Comparison of ENCODE assay signal across 8 cellular contexts in genomic region chr21:29002442-29003144, GRCh38.
DNase-seq lines count a peak whose midpoint lies in the region; TF ChIP-seq lines count a peak whose summit lies in the region.

No MANE protein-coding gene starts in this region.

- no peak for TF ChIP-seq CTCF in GM20000 (IDR thresholded peaks at IDR 0.05; ENCODE audit: extremely low read depth, missing control alignments)

- no peaks in the 10 kb centered on the region for H3K27me3 ChIP-seq in effector memory CD4-positive, alpha-beta T cell (replicated peaks; ENCODE audit: control insufficient read depth, insufficient read depth, low read length, poor library complexity, severe bottlenecking)

- no peaks in the 10 kb centered on the region for H3K9me3 ChIP-seq in effector memory CD4-positive, alpha-beta T cell (ENCODE audit: control insufficient read depth, low read length)

- DNase-seq in COLO668 (lab: John Stamatoyannopoulos, UW; ENCODE audit: unreplicated experiment) (peak; percentile 98), GM20000 (ENCODE audit: low spot score) (peak; percentile 96), HS-5 (ENCODE audit: low read depth) (peak; percentile 80), medulla oblongata (ENCODE audit: extremely low spot score) (peak; percentile 97)
- peak; percentile 89 for DNase-seq in NK-92 treated with Interleukin-12 subunit alpha and Interleukin-12 subunit beta, amount 100 ng/mL, for 24 hours (lab: John Stamatoyannopoulos, UW)
- DNase-seq in activated CD8-positive, alpha-beta memory T cell treated with anti-CD3 and anti-CD28 coated beads for 4 hours (ENCODE audit: low read depth in 2 of 2): peak; percentile 87 to 93
- peak; percentile 88 to 94 (median 92) for DNase-seq in effector memory CD4-positive, alpha-beta T cell
- peak; percentile 87 to 92 (median 88) for DNase-seq in stimulated activated CD4-positive, alpha-beta T cell treated with anti-CD3 and anti-CD28 coated beads, TNF-alpha, amount 100 ng/mL, for 48 hours (ENCODE audit: low read depth in 3 of 3)

- peak overlapping the region; percentile 61 for H3K4me3 ChIP-seq in effector memory CD4-positive, alpha-beta T cell (ENCODE audit: insufficient read depth, low read depth, low read length, poor library complexity, severe bottlenecking)

- H3K4me1 ChIP-seq in effector memory CD4-positive, alpha-beta T cell (ENCODE audit: control insufficient read depth, insufficient read depth, low read length, poor library complexity, severe bottlenecking): peaks cover 4% of the 10 kb centered on the region

- peak overlapping the region; percentile 94 for H3K27ac ChIP-seq in effector memory CD4-positive, alpha-beta T cell (ENCODE audit: insufficient read depth, low read length, poor library complexity, severe bottlenecking)

- H3K36me3 ChIP-seq in effector memory CD4-positive, alpha-beta T cell (ENCODE audit: control insufficient read depth, insufficient read depth, low read length): no peaks in the 10 kb centered on the region

Comparison
In these comparisons a context has a peak if more than half of its experiments do, and no peak if none do; other contexts are left out.
1. Peak in every context shown above with its lines: DNase-seq, H3K4me3 ChIP-seq and H3K27ac ChIP-seq.